ENCODE assay signal across 25 cellular contexts in the genomic region with DNA sequence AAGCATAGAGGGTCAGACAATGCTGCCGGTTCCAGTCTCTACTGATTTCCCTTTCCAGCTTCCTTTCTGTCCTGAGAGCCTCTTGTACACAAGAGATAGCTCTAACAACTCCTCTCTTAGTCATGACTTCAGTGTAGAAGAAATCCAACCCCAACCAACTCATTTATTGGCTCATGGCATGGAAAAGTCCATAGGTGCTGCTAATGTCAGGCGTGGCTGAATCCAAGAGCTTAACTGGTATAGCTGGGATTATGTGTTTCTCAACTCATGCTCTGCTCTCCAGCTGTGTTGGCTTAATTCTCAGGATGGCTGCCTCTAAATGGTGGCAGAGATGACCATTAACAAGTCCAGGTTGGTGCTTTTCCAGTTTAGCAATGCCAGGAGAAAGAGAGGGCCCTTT.
"Had no signal": no experiment of that assay in that cellular context is flagged by ENCODE, and none has a peak within 500 bp of the region (broad histone marks: within the 10 kb centered on the region; RNA-seq: fewer than 3 reads in every experiment).

No MANE protein-coding gene starts in this region.

- H3K4me1 ChIP-seq: SJSA1 had no signal

- ATAC-seq: activated CD4-positive, CD25-positive, alpha-beta regulatory T cell treated with anti-CD3 and anti-CD28 coated beads, Interleukin-2, amount 50 U/mL, for 24 hours; activated CD8-positive, alpha-beta memory T cell treated with anti-CD3 and anti-CD28 coated beads, Interleukin-2, amount 10 ng/mL, durations not matched to agents 7 days and 5 days; body of pancreas; PC-3; SK-N-SH treated with all-trans-retinoic acid at 6 μM for 48 hours had no signal

- H3K27ac ChIP-seq: ascending aorta, body of pancreas, SJSA1 had no signal

- H3K36me3 ChIP-seq: ascending aorta, SJSA1 had no signal

- H3K9me3 ChIP-seq: ascending aorta, body of pancreas, SJSA1 had no signal

- H3K4me3 ChIP-seq: ascending aorta, body of pancreas, SJSA1 had no signal

- DNase-seq: activated CD4-positive, alpha-beta T cell treated with anti-CD3 and anti-CD28 coated beads for 4 hours; activated CD8-positive, alpha-beta memory T cell treated with anti-CD3 and anti-CD28 coated beads, Interleukin-2, amount 10 ng/mL, durations not matched to agents 7 days and 5 days; activated effector memory CD4-positive, alpha-beta T cell treated with Interleukin-2 at 50 U/mL for 16 hours; activated naive CD4-positive, alpha-beta T cell; activated T-cell treated with anti-CD3 and anti-CD28 coated beads, Interleukin-2, amount 50 U/mL, for 24 hours; amniotic stem cell; body of pancreas; central memory CD4-positive, alpha-beta T cell; KG1; NCI-H1092 treated with DMSO at 0.1 percent for 48 hours; NCI-H1417 treated with DMSO at 0.1 percent for 48 hours; NCI-H1694 treated with DMSO at 0.1 percent for 48 hours; NCI-H2029 treated with DMSO at 0.1 percent for 48 hours; NCI-H345; NCI-H510A; NCI-H526 treated with DMSO at 0.1 percent for 48 hours; PC-3; SHP77; SW 1271 had no signal

- H3K27me3 ChIP-seq: ascending aorta, body of pancreas, SJSA1 had no signal

- FAIRE-seq: bronchial epithelial cell, RCC 7860 had no signal
